Comparison of ENCODE assay signal across 8 cellular contexts in genomic region chr19:10096615-10096963, GRCh38. TPM values are rescaled to one million over a fixed set of nuclear protein-coding genes. Genes with fewer than 3 reads are reported as not detected.
A peak's percentile ranks its signal among the peaks of the same experiment; 100 is the strongest.
DNase-seq lines count a peak whose midpoint lies in the region; ATAC-seq, FAIRE-seq and TF ChIP-seq lines count a peak whose summit lies in the region.

No MANE protein-coding gene starts in this region.

- DNase-seq in AG04450 (ENCODE audit: low read depth, low spot score) (no peak), HFF-Myc (ENCODE audit: extremely low read depth, low read depth) (no peak), bronchial epithelial cell (ENCODE audit: low read depth) (no peak), SK-N-DZ (ENCODE audit: low spot score) (no peak), NK-92 (lab: John Stamatoyannopoulos, UW; ENCODE audit: unreplicated experiment) (no peak), GM10266 (ENCODE audit: extremely low spot score) (no peak)

- H3K9me3 ChIP-seq in AG04450 (ENCODE audit: control insufficient read depth, insufficient read depth, low read length) (peaks cover 5% of the 10 kb centered on the region; the same call in 1 of the 2 replicates), mononuclear cell (ENCODE audit: low read depth, low read length) (no peaks in the 10 kb centered on the region)

- no peak for TF ChIP-seq CTCF in AG04450 (IDR thresholded peaks at IDR 0.05; ENCODE audit: low read depth, low read length)
- TF ChIP-seq CTCF in HFF-Myc (IDR thresholded peaks at IDR 0.05; ENCODE audit: low read depth, low read length, missing control alignments), result no peak
- no peak for TF ChIP-seq CTCF in bronchial epithelial cell (IDR thresholded peaks at IDR 0.05; ENCODE audit: insufficient read depth, low read length, severe bottlenecking)
- TF ChIP-seq CTCF in GM10266 (IDR thresholded peaks at IDR 0.05; ENCODE audit: control insufficient read depth, insufficient read depth, low read depth, missing control alignments), result no peak

- H3K27me3 ChIP-seq in AG04450 (ENCODE audit: control insufficient read depth, insufficient read depth, low read length) (no peaks in the 10 kb centered on the region), bronchial epithelial cell (ENCODE audit: control insufficient read depth, insufficient read depth, low read length) (no peaks in the 10 kb centered on the region), mononuclear cell (ENCODE audit: insufficient read depth, low read length) (no peaks in the 10 kb centered on the region)

- ATAC-seq in HG03175 (IDR thresholded peaks at IDR 0.05; ENCODE audit: unreplicated experiment), result no peak

- no peaks in the 10 kb centered on the region for H3K36me3 ChIP-seq in bronchial epithelial cell (ENCODE audit: control insufficient read depth, insufficient read depth, low read length)

- peaks cover 44% of the 10 kb centered on the region for H3K4me1 ChIP-seq in mononuclear cell (ENCODE audit: insufficient read depth, low read length)

- no peak for FAIRE-seq in bronchial epithelial cell (lab: Jason Lieb, UNC)

- CTCF ChIA-PET in AG04450 (lab: Charles Lee), result interaction anchor here (0.6 to 1.4 kb wide), 7 partner anchors 69 to 166 kb away, joined by 3 to 7 read pairs (median 4); no protein-coding TSS in a partner anchor

- H3K4me3 ChIP-seq in AG04450 (ENCODE audit: low read depth, low read length) (peak overlapping the region; percentile 58), HFF-Myc (replicated peaks; ENCODE audit: low read depth, low read length) (peak overlapping the region; percentile 39), bronchial epithelial cell (ENCODE audit: low read depth, low read length) (peak overlapping the region; percentile 47), mononuclear cell (ENCODE audit: low read length) (peak overlapping the region; percentile 33)

- POLR2A ChIA-PET in AG04450 (lab: Yijun Ruan, JAX), result interaction anchor here (0.7 to 1.8 kb wide), 7 partner anchors 10 to 309 kb away, joined by 3 to 10 read pairs (median 4); partner anchors contain the start of genes MRPL4 and PPAN

- peak overlapping the region; percentile 21 for H3K27ac ChIP-seq in AG04450 (ENCODE audit: low read depth, low read length)

RNA-seq across cellular contexts. Expression of gene ANGPTL6, which starts 5.9 kb away (rescaled TPM):
- polyA plus RNA-seq in AG04450 (2011; rRNA removed), result 0.09 and 0.11 TPM in 2 replicates
- polyA minus RNA-seq in AG04450 (2011; rRNA and poly(A)+ RNA removed), result not detected in 2 replicates
- total RNA-seq in bronchial epithelial cell (under 0.01 TPM in 1 of 2 replicates, not detected in the other), mononuclear cell (0.63 TPM)
- 1.4 and 1.7 TPM in 2 replicates for polyA plus RNA-seq in SK-N-DZ (2014; cell fraction: cytosol; rRNA removed)
- polyA plus RNA-seq in SK-N-DZ (2014; cell fraction: nucleus; rRNA removed), result 0.69 and 2.2 TPM in 2 replicates

RNA-seq across cellular contexts. Expression of gene PPAN, which starts 9.6 kb away (rescaled TPM):
- polyA plus RNA-seq in AG04450 (2011; rRNA removed), result 11.5 and 13.1 TPM in 2 replicates
- 39.0 and 61.7 TPM in 2 replicates for polyA minus RNA-seq in AG04450 (2011; rRNA and poly(A)+ RNA removed)
- total RNA-seq in bronchial epithelial cell (41.5 and 45.3 TPM in 2 replicates), mononuclear cell (31.6 TPM)
- polyA plus RNA-seq in SK-N-DZ (2014; cell fraction: cytosol; rRNA removed), result 28.8 and 48.3 TPM in 2 replicates
- 62.7 and 64.6 TPM in 2 replicates for polyA plus RNA-seq in SK-N-DZ (2014; cell fraction: nucleus; rRNA removed)

RNA-seq across cellular contexts. Expression of gene SHFL, which starts 10.5 kb away (rescaled TPM):
- polyA plus RNA-seq in AG04450 (2011; rRNA removed), result 25.0 and 25.9 TPM in 2 replicates
- polyA minus RNA-seq in AG04450 (2011; rRNA and poly(A)+ RNA removed), result 15.6 and 22.6 TPM in 2 replicates
- total RNA-seq in bronchial epithelial cell (5.0 and 5.5 TPM in 2 replicates), mononuclear cell (28.0 TPM)
- polyA plus RNA-seq in SK-N-DZ (2014; cell fraction: cytosol; rRNA removed), result 0.09 and 0.47 TPM in 2 replicates
- polyA plus RNA-seq in SK-N-DZ (2014; cell fraction: nucleus; rRNA removed), result 1.4 and 1.6 TPM in 2 replicates

RNA-seq across cellular contexts. Expression of gene P2RY11, which starts 14.9 kb away (rescaled TPM):
- polyA plus RNA-seq in AG04450 (2011; rRNA removed), result 1.0 and 2.1 TPM in 2 replicates
- polyA minus RNA-seq in AG04450 (2011; rRNA and poly(A)+ RNA removed), result 1.7 and 3.0 TPM in 2 replicates
- 1.1 and 3.7 TPM in 2 replicates for total RNA-seq in bronchial epithelial cell
- 8.3 TPM for total RNA-seq in mononuclear cell
- polyA plus RNA-seq in SK-N-DZ (2014; cell fraction: cytosol; rRNA removed), result 6.8 and 7.0 TPM in 2 replicates
- 10.6 and 15.3 TPM in 2 replicates for polyA plus RNA-seq in SK-N-DZ (2014; cell fraction: nucleus; rRNA removed)

RNA-seq across cellular contexts. Expression of gene EIF3G, which starts 23.1 kb away (rescaled TPM):
- 127 and 146 TPM in 2 replicates for polyA plus RNA-seq in AG04450 (2011; rRNA removed)
- 54.2 and 75.9 TPM in 2 replicates for polyA minus RNA-seq in AG04450 (2011; rRNA and poly(A)+ RNA removed)
- 198 and 291 TPM in 2 replicates for total RNA-seq in bronchial epithelial cell
- 286 TPM for total RNA-seq in mononuclear cell
- polyA plus RNA-seq in SK-N-DZ (2014; cell fraction: cytosol; rRNA removed), result 365 and 372 TPM in 2 replicates
- 512 and 650 TPM in 2 replicates for polyA plus RNA-seq in SK-N-DZ (2014; cell fraction: nucleus; rRNA removed)
